8 cellular contexts compared by ENCODE assay signal in the genomic region with DNA sequence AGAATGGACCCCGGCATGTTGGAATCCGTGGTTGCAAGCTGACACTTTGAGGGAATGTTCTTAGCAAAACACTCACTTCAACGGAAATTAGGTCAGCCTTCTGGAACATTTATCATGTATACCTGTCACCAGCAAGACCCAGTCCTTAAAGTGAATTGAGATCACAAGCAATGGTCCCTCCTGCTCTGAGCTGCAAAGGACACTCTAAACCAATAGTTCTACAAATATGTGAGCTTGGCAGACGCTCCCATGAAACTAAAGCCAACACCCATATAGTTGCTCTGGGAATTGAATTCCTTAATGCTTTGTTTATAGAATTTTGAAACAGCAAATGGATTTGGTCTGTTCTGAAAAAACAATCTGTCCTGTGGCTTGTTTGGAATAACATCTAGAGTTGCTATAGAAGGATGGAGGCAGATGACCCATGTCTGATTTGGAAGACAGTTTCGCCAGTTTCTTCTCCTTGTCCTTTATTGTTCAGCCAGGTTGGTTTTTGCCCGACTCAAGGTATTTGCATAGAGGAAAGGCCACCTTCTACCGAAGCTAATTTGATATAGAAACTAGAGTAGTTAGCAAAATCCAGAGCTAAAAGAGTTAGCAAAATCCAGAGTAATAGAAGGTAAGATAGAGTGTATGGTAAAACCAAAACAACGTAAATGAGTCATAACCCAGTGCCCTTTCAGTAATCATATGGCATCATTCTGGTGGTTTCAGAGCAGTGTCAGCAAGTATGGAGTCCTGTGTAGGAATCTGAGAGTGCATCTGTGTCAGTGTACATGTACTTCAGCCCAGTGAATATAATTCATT.
A peak's percentile ranks its signal among the peaks of the same experiment; 100 is the strongest.
DNase-seq lines count a peak whose midpoint lies in the region; ATAC-seq and TF ChIP-seq lines count a peak whose summit lies in the region.

No MANE protein-coding gene starts in this region.

- H3K4me1 Mint-ChIP-seq in activated naive CD8-positive, alpha-beta T cell (ENCODE audit: low read depth), result peaks cover 9% of the 10 kb centered on the region
- no peaks in the 10 kb centered on the region for H3K4me1 Mint-ChIP-seq in CD8-positive, alpha-beta T cell (ENCODE audit: low read depth)

- DNase-seq in AG10803 (ENCODE audit: low read depth) (peak; percentile 84), iris pigment epithelial cell (ENCODE audit: low read depth) (peak; percentile 85), uterus (peak in 1 of 2 donors; percentile 65), CD1c-positive myeloid dendritic cell (ENCODE audit: extremely low spot score) (no peak)
- no peak for DNase-seq in CD8-positive, alpha-beta T cell

- H3K27me3 ChIP-seq in uterus, result no peaks in the 10 kb centered on the region
- no peaks in the 10 kb centered on the region for H3K27me3 ChIP-seq in CD8-positive, alpha-beta T cell (ENCODE audit: insufficient read depth, low read length)

- peak overlapping the region; percentile 3; the same call in 1 of the 2 replicates for H3K4me3 ChIP-seq in AG10803 (ENCODE audit: low read length)
- H3K4me3 ChIP-seq in uterus, result no peak overlapping the region
- H3K4me3 ChIP-seq in CD8-positive, alpha-beta T cell (ENCODE audit: low read depth, low read length), result no peak overlapping the region

- POLR2A ChIA-PET in CD8-positive, alpha-beta T cell (lab: Charles Lee), result interaction anchor here (0.6 kb wide), 1 partner anchor 261 kb away, joined by 5 read pairs; no protein-coding TSS in a partner anchor

- H3K9me3 ChIP-seq in uterus, result no peaks in the 10 kb centered on the region
- no peaks in the 10 kb centered on the region for H3K9me3 ChIP-seq in CD8-positive, alpha-beta T cell (ENCODE audit: low read length)

- H3K4me1 ChIP-seq in uterus, result peaks cover 0 to 3% of the 10 kb centered on the region in 2 donors
- H3K4me1 ChIP-seq in CD8-positive, alpha-beta T cell (ENCODE audit: insufficient read depth, low read length), result no peaks in the 10 kb centered on the region

- no peaks in the 10 kb centered on the region for H3K36me3 ChIP-seq in uterus
- no peaks in the 10 kb centered on the region for H3K36me3 ChIP-seq in CD8-positive, alpha-beta T cell (ENCODE audit: insufficient read depth, low read length)

- H3K27ac ChIP-seq in uterus, result peak overlapping the region; percentile 57 to 67
- no peak overlapping the region for H3K27ac ChIP-seq in CD8-positive, alpha-beta T cell (ENCODE audit: low read depth, low read length)

- H3K4me3 Mint-ChIP-seq in activated naive CD8-positive, alpha-beta T cell, result peak overlapping the region; percentile 53
- H3K4me3 Mint-ChIP-seq in CD8-positive, alpha-beta T cell, result no peak overlapping the region

- intact Hi-C loops in uterus (cut with DNase I; ENCODE audit: low total_unique reads), result no loop called here
- intact Hi-C loops in CD8-positive, alpha-beta T cell (cut with DNase I, micrococcal nuclease), result no loop called here

- no peak for TF ChIP-seq POLR2A in uterus (IDR thresholded peaks at IDR 0.05)

- H3K36me3 Mint-ChIP-seq in activated naive CD8-positive, alpha-beta T cell, result peaks cover 2% of the 10 kb centered on the region
- no peaks in the 10 kb centered on the region for H3K36me3 Mint-ChIP-seq in CD8-positive, alpha-beta T cell

- no peaks in the 10 kb centered on the region for H3K9me3 Mint-ChIP-seq in activated naive CD8-positive, alpha-beta T cell (ENCODE audit: low read depth)
- H3K9me3 Mint-ChIP-seq in CD8-positive, alpha-beta T cell, result no peaks in the 10 kb centered on the region

- peak overlapping the region; percentile 75 for H3K27ac Mint-ChIP-seq in activated naive CD8-positive, alpha-beta T cell
- no peak overlapping the region for H3K27ac Mint-ChIP-seq in CD8-positive, alpha-beta T cell

- ATAC-seq in GM19035 (IDR thresholded peaks at IDR 0.05; ENCODE audit: unreplicated experiment) (peak; percentile 99), HG03095 (IDR thresholded peaks at IDR 0.05; ENCODE audit: unreplicated experiment) (peak; percentile 99)
- ATAC-seq in CD8-positive, alpha-beta T cell, result no peak

- TF ChIP-seq CTCF in AG10803 (conservative IDR thresholded peaks at IDR 0.05; ENCODE audit: low read length) (no peak), uterus (IDR thresholded peaks at IDR 0.05) (no peak)
- TF ChIP-seq CTCF in CD8-positive, alpha-beta T cell (IDR thresholded peaks at IDR 0.05), result no peak

- H3K27me3 Mint-ChIP-seq in activated naive CD8-positive, alpha-beta T cell, result no peaks in the 10 kb centered on the region
- H3K27me3 Mint-ChIP-seq in CD8-positive, alpha-beta T cell (ENCODE audit: low read depth), result no peaks in the 10 kb centered on the region

- CTCF ChIA-PET in CD8-positive, alpha-beta T cell (lab: Charles Lee), result no interaction called here

Comparison
In these comparisons a context has a peak if more than half of its experiments do, and no peak if none do; other contexts are left out.
1. DNase-seq: peak in AG10803 (single experiment) and iris pigment epithelial cell (single experiment); none in CD8-positive, alpha-beta T cell (0 of 7) and CD1c-positive myeloid dendritic cell (single experiment).